In the genomic region with DNA sequence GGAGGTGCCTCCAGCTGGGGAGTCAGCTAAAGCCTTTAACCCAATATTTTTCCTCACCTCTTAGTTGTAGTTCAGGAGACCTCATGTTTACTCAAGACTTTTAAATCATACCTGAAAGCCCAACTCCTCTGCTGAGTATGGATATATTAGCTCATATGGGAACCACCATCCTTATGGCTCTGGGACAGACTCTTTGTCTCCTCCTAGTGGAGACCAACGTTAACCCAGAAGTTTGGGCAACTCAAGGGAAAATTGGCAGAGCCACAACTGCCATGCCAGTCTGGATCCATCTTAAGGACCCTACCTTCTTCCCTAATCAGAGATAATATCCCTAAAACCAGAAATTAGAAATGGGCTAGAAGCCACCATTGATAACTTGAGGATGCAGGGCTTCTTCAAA, we compare ENCODE assay signal across 12 cellular contexts.
DNase-seq lines count a peak whose midpoint lies in the region; ATAC-seq and TF ChIP-seq lines count a peak whose summit lies in the region.
"Had no signal": no experiment of that assay in that cellular context is flagged by ENCODE, and none has a peak within 500 bp of the region (broad histone marks: within the 10 kb centered on the region; RNA-seq: fewer than 3 reads in every experiment).

No MANE protein-coding gene starts in this region.

- TF ChIP-seq POLR2A in tibial nerve (IDR thresholded peaks at IDR 0.05): no peak

- H3K9me3 ChIP-seq in tibial nerve: peaks cover 0 to 28% (median 0%) of the 10 kb centered on the region in 4 donors
- H3K9me3 ChIP-seq: suprapubic skin had no signal

- H3K4me3 ChIP-seq in tibial nerve: no peak overlapping the region
- H3K4me3 ChIP-seq: suprapubic skin had no signal

- TF ChIP-seq RAD21 in Ishikawa (IDR thresholded peaks at IDR 0.05; ENCODE audit: low read depth): peak; percentile 20; the same call in 1 of the 2 replicates

- no peak overlapping the region for H3K27ac ChIP-seq in tibial nerve
- H3K27ac ChIP-seq: suprapubic skin had no signal

- no peaks in the 10 kb centered on the region for H3K36me3 ChIP-seq in tibial nerve
- H3K36me3 ChIP-seq: suprapubic skin had no signal

- no peaks in the 10 kb centered on the region for H3K27me3 ChIP-seq in tibial nerve
- H3K27me3 ChIP-seq: suprapubic skin had no signal

- ATAC-seq in HG03571 (IDR thresholded peaks at IDR 0.05; ENCODE audit: unreplicated experiment): no peak
- ATAC-seq: activated CD8-positive, alpha-beta T cell treated with anti-CD3 and anti-CD28 coated beads for 36 hours had no signal

- TF ChIP-seq EP300 in Ishikawa (IDR thresholded peaks at IDR 0.05; ENCODE audit: borderline replicate concordance) (no peak), tibial nerve (IDR thresholded peaks at IDR 0.05) (no peak)

- WGBS in tibial nerve, 2 donors: 79 to 87% methylated on average over 1 of the region's 1 CpG

- TF ChIP-seq CTCF in tibial nerve (IDR thresholded peaks at IDR 0.05): no peak

- no peaks in the 10 kb centered on the region for H3K4me1 ChIP-seq in tibial nerve
- H3K4me1 ChIP-seq: Caco-2, suprapubic skin had no signal

- DNase-seq in stimulated activated CD4-positive, alpha-beta T cell treated with anti-CD3 and anti-CD28 coated beads, Interleukin-4, amount 100 ng/mL, for 24 hours: peak; percentile 9
- DNase-seq in stimulated activated CD4-positive, alpha-beta T cell treated with anti-CD3 and anti-CD28 coated beads, Interleukin-1b, Interleukin-23, amount 100 ng/mL, for 48 hours: no peak
- DNase-seq in dermis blood vessel endothelial cell: peak; percentile 50
- DNase-seq in dedifferentiated amniotic fluid mesenchymal stem cell (ENCODE audit: extremely low spot score): no peak
- no peak for DNase-seq in tibial nerve (ENCODE audit: low spot score in 2 of 2)
- DNase-seq in NCI-H187 (lab: John Stamatoyannopoulos, UW): no peak
- DNase-seq: activated CD8-positive, alpha-beta T cell treated with anti-CD3 and anti-CD28 coated beads for 36 hours; NCI-H1092 had no signal

TF ChIP-seq in Ishikawa, 13 proteins besides CTCF, POLR2A, EP300 and RAD21:
- TF ChIP-seq TAF1 (IDR thresholded peaks at IDR 0.05; ENCODE audit: low read depth) (no peak), ZBTB7A (IDR thresholded peaks at IDR 0.05; ENCODE audit: low read depth) (no peak), TEAD4 (IDR thresholded peaks at IDR 0.05) (no peak), CEBPB (IDR thresholded peaks at IDR 0.05) (no peak), CREB1 (IDR thresholded peaks at IDR 0.05; ENCODE audit: low read depth) (no peak), MAX (IDR thresholded peaks at IDR 0.05) (no peak), NFIC (IDR thresholded peaks at IDR 0.05) (no peak), TCF12 (IDR thresholded peaks at IDR 0.05; ENCODE audit: low read depth) (no peak), EGR1 (IDR thresholded peaks at IDR 0.05) (no peak), REST (IDR thresholded peaks at IDR 0.05; ENCODE audit: low read depth) (no peak), FOXM1 (IDR thresholded peaks at IDR 0.05; ENCODE audit: borderline replicate concordance, low read depth) (no peak), YY1 (IDR thresholded peaks at IDR 0.05; ENCODE audit: low read depth) (no peak)
- TF ChIP-seq, protein P1, sequence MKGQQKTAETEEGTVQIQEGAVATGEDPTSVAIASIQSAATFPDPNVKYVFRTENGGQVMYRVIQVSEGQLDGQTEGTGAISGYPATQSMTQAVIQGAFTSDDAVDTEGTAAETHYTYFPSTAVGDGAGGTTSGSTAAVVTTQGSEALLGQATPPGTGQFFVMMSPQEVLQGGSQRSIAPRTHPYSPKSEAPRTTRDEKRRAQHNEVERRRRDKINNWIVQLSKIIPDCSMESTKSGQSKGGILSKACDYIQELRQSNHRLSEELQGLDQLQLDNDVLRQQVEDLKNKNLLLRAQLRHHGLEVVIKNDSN (IDR thresholded peaks at IDR 0.05): no peak

Comparison
In these comparisons a context has a peak if more than half of its experiments do, and no peak if none do; other contexts are left out.
1. DNase-seq: peak in stimulated activated CD4-positive, alpha-beta T cell treated with anti-CD3 and anti-CD28 coated beads, Interleukin-4, amount 100 ng/mL, for 24 hours (single experiment) and dermis blood vessel endothelial cell (single experiment); none in stimulated activated CD4-positive, alpha-beta T cell treated with anti-CD3 and anti-CD28 coated beads, Interleukin-1b, Interleukin-23, amount 100 ng/mL, for 48 hours (single experiment), dedifferentiated amniotic fluid mesenchymal stem cell (single experiment), tibial nerve (0 of 2) and NCI-H187 (0 of 2).